ENCODE assay signal across 8 cellular contexts in the genomic region with DNA sequence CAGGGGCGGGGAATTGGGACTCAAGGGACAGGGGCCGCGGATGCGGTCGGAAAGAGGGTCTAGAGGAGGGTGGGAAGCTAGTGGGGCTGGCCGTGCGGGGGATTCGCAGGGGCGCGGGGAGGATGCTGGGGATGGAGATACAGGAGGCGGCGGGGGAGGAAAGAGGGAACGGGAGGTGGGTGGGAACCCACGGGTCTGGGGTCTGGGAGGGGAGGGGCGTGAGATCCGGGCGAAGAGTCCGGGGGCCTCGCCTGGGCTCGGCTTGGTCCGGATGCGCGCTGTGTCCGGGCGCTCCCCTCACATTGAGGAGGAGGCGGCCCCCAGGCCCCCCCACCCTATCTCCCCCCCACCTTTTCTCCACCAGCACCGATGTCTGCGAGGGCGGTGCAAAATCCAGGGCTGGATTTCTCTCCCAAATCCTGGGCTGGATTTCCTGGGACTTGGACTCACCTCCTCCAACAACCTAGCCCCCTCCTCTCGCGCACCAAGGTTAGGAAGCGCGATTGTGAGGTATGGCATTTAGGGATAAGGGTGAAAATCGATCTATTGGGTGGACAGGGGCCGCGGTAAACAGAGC. TPM values are rescaled to one million over a fixed set of nuclear protein-coding genes. Genes with fewer than 3 reads are reported as not detected.
DNase-seq lines count a peak whose midpoint lies in the region; ATAC-seq and TF ChIP-seq lines count a peak whose summit lies in the region.

A gene (minus strand): TSS at position 82 of the 577 bp plus-strand sequence. CDS start 496 bp downstream, outside the sequence.

- peak within 1 kb of the TSS; percentile 68 for H3K4me3 ChIP-seq in ACC112 (ENCODE audit: low read depth, low read length)
- no peak within 1 kb of the TSS for H3K4me3 ChIP-seq in HAP-1

- peaks cover 13% of the 10 kb centered on the region for H3K36me3 Mint-ChIP-seq in memory B cell

- no peaks in the 10 kb centered on the region for H3K79me2 ChIP-seq in ACC112 (ENCODE audit: control insufficient read depth, insufficient read depth, low read length, unreplicated experiment)

- DNase-seq in HT1080 (ENCODE audit: low read depth) (peak; percentile 44), anterior cingulate cortex (lab: John Stamatoyannopoulos, UW) (peak in 35 of 58 donors; percentile 12 to 74 (median 42)), memory B cell (ENCODE audit: low spot score in 2 of 2) (no peak), SIG-M5 (lab: John Stamatoyannopoulos, UW) (no peak), HAP-1 (ENCODE audit: low spot score in 2 of 2) (no peak)

- peaks cover 33% of the 10 kb centered on the region for H3K4me1 Mint-ChIP-seq in memory B cell

- no peak within 1 kb of the TSS for H3K27ac ChIP-seq in ACC112 (ENCODE audit: low read depth, low read length)

- peak within 1 kb of the TSS; percentile 67 for H2AFZ ChIP-seq in ACC112 (ENCODE audit: low read length, unreplicated experiment)

- peak within 1 kb of the TSS; percentile 60 for H3K27ac Mint-ChIP-seq in memory B cell

- H3K27me3 Mint-ChIP-seq in memory B cell, result no peaks in the 10 kb centered on the region

- peaks cover 14% of the 10 kb centered on the region for H3K4me1 ChIP-seq in ACC112 (ENCODE audit: control insufficient read depth, insufficient read depth, low read length, unreplicated experiment)
- 0 out of 2 replicates have a peak, but pooled peaks cover under 1% of the 10 kb centered on the region for H3K4me1 ChIP-seq in HAP-1

- H3K36me3 ChIP-seq in ACC112 (ENCODE audit: insufficient read depth, low read length) (no peaks in the 10 kb centered on the region), HAP-1 (replicated peaks) (no peaks in the 10 kb centered on the region)

- H3K4me3 Mint-ChIP-seq in memory B cell, result peak within 1 kb of the TSS; percentile 46

- H3K9me3 ChIP-seq in HAP-1, result no peaks in the 10 kb centered on the region

- H3K27me3 ChIP-seq in ACC112 (ENCODE audit: insufficient read depth, low read length) (peaks cover 74% of the 10 kb centered on the region), HAP-1 (ENCODE audit: low read depth) (peaks cover 10% of the 10 kb centered on the region)

- H3K9me3 Mint-ChIP-seq in memory B cell, result no peaks in the 10 kb centered on the region

- in situ Hi-C loops in HAP-1 (cut with MboI; ENCODE audit: low sequenced_read_pairs), result no loop called here

- TF ChIP-seq POLR2A in GM18505 (IDR thresholded peaks at IDR 0.05; ENCODE audit: borderline replicate concordance, extremely low read depth, insufficient read depth, insufficient read length), result no peak

- ATAC-seq in memory B cell (ENCODE audit: low read depth), result no peak
- ATAC-seq in GM18505 (IDR thresholded peaks at IDR 0.05; ENCODE audit: unreplicated experiment), result no peak
- no peak for ATAC-seq in HG02642 (IDR thresholded peaks at IDR 0.05; ENCODE audit: poor library complexity, unreplicated experiment)

RNA-seq across cellular contexts. Expression of the gene that starts here (rescaled TPM):
- total RNA-seq in HT1080 (2014; rRNA removed; shearing (Covaris generic)), result 11.2 and 11.6 TPM in 2 replicates
- 3.1 and 3.2 TPM in 2 replicates for polyA plus RNA-seq in HT1080 (2015; cell fraction: cytosol; rRNA removed)
- polyA plus RNA-seq in HT1080 (2015; cell fraction: nucleus; rRNA removed), result 6.1 and 6.2 TPM in 2 replicates

Comparison
In these comparisons a context has a peak if more than half of its experiments do, and no peak if none do; other contexts are left out.
1. DNase-seq: peak in HT1080 (single experiment) and anterior cingulate cortex (35 of 58); none in memory B cell (0 of 2), SIG-M5 (single experiment) and HAP-1 (0 of 2).